24 cellular contexts compared by ENCODE assay signal in the genomic region with DNA sequence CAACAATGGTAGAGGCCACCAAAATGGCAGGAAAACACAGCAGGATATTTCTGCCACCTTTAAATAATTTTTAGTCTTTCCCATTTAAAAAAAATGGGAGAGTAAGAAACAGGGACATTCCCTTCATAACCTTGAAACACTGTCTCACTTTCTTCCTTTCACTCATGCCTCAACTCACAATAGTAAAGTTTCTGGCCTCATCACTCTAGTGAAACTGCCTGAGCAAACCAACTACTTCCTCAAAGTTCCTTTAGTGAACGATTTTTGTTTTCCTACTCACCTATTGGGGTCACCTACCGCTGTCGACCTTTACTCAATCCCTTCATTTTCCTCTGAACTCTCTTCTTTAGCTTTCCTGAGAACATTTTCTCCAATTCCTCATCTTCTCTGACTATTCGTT. TPM values are rescaled to one million over a fixed set of nuclear protein-coding genes. Genes with fewer than 3 reads are reported as not detected.
A peak's percentile ranks its signal among the peaks of the same experiment; 100 is the strongest.
DNase-seq lines count a peak whose midpoint lies in the region; ATAC-seq and TF ChIP-seq lines count a peak whose summit lies in the region.
"Had no signal": no experiment of that assay in that cellular context is flagged by ENCODE, and none has a peak within 500 bp of the region (broad histone marks: within the 10 kb centered on the region; RNA-seq: fewer than 3 reads in every experiment).

No MANE protein-coding gene starts in this region.

- H3K27ac Mint-ChIP-seq in activated CD4-positive, alpha-beta T cell treated with anti-CD3 and anti-CD28 coated beads, Interleukin-2, amount 10 ng/mL, durations not matched to agents 24 days and 14 days: peak overlapping the region; percentile 87
- no peak overlapping the region for H3K27ac Mint-ChIP-seq in activated CD4-positive, alpha-beta T cell treated with anti-CD3 and anti-CD28 coated beads for 36 hours
- peak overlapping the region; percentile 81 for H3K27ac Mint-ChIP-seq in activated naive CD8-positive, alpha-beta T cell treated with anti-CD3 and anti-CD28 coated beads, Interleukin-2, amount 50 U/mL, for 24 hours
- H3K27ac Mint-ChIP-seq: CD4-positive, alpha-beta memory T cell; H9 had no signal

- peak overlapping the region; percentile 79; the same call in 1 of the 2 replicates for H3K9ac ChIP-seq in PC-3 (ENCODE audit: low read length)
- H3K9ac ChIP-seq: BLaER1 treated with 17β-estradiol and CSF1 and Interleukin-3, amounts not matched to agents 10 nM and 100 nM; GM23248 had no signal

- H3K27ac ChIP-seq in PC-3 (ENCODE audit: low read length): peak overlapping the region; percentile 98
- H3K27ac ChIP-seq: BLaER1 treated with 17β-estradiol and CSF1 and Interleukin-3, amounts not matched to agents 10 nM and 100 nM; GM23248; Peyer's patch had no signal

- peaks cover 38% of the 10 kb centered on the region for H3K4me1 ChIP-seq in PC-3 (ENCODE audit: insufficient read depth, low read length)
- H3K4me1 ChIP-seq: Caco-2, Peyer's patch had no signal

- no peak overlapping the region for H3K4me2 ChIP-seq in PC-3 (ENCODE audit: low read length)
- H3K4me2 ChIP-seq: BLaER1 treated with 17β-estradiol and CSF1 and Interleukin-3, amounts not matched to agents 10 nM and 100 nM had no signal

- no TSS peak for BruUV-seq in PC-3 (replicated peaks; lab: Mats Ljungman, UMichigan)

- H3K9me3 Mint-ChIP-seq in activated CD4-positive, alpha-beta T cell treated with anti-CD3 and anti-CD28 coated beads, Interleukin-2, amount 10 ng/mL, durations not matched to agents 24 days and 14 days: peaks cover 39% of the 10 kb centered on the region
- H3K9me3 Mint-ChIP-seq in activated CD4-positive, alpha-beta T cell treated with anti-CD3 and anti-CD28 coated beads for 36 hours (ENCODE audit: low read depth): no peaks in the 10 kb centered on the region
- peaks cover 15% of the 10 kb centered on the region for H3K9me3 Mint-ChIP-seq in activated naive CD8-positive, alpha-beta T cell treated with anti-CD3 and anti-CD28 coated beads, Interleukin-2, amount 50 U/mL, for 24 hours
- H3K9me3 Mint-ChIP-seq: CD4-positive, alpha-beta memory T cell; H9 had no signal

- H3K27me3 ChIP-seq in PC-3 (ENCODE audit: low read length): no peaks in the 10 kb centered on the region
- H3K27me3 ChIP-seq: BLaER1 treated with 17β-estradiol and CSF1 and Interleukin-3, amounts not matched to agents 10 nM and 100 nM; Peyer's patch had no signal

- intact Hi-C loops in activated CD4-positive, alpha-beta T cell treated with anti-CD3 and anti-CD28 coated beads, Interleukin-2, amount 10 ng/mL, durations not matched to agents 24 days and 14 days (cut with micrococcal nuclease): loop anchor here (1.0 kb wide), 1 partner anchor 10 kb away; no protein-coding TSS in a partner anchor
- intact Hi-C loops in activated CD4-positive, alpha-beta T cell treated with anti-CD3 and anti-CD28 coated beads for 36 hours (cut with DNase I, micrococcal nuclease): no loop called here
- intact Hi-C loops in PC-3 (cut with micrococcal nuclease): no loop called here

- H2AFZ ChIP-seq in PC-3 (ENCODE audit: low read length): no peak overlapping the region
- H2AFZ ChIP-seq: GM23248 had no signal

- H3K79me2 ChIP-seq in PC-3 (ENCODE audit: low read length): no peaks in the 10 kb centered on the region

- H3K4me1 Mint-ChIP-seq in activated CD4-positive, alpha-beta T cell treated with anti-CD3 and anti-CD28 coated beads, Interleukin-2, amount 10 ng/mL, durations not matched to agents 24 days and 14 days: peaks cover 61% of the 10 kb centered on the region
- peaks cover 48% of the 10 kb centered on the region for H3K4me1 Mint-ChIP-seq in activated CD4-positive, alpha-beta T cell treated with anti-CD3 and anti-CD28 coated beads for 36 hours
- H3K4me1 Mint-ChIP-seq in activated naive CD8-positive, alpha-beta T cell treated with anti-CD3 and anti-CD28 coated beads, Interleukin-2, amount 50 U/mL, for 24 hours: peaks cover 59% of the 10 kb centered on the region
- H3K4me1 Mint-ChIP-seq: H9 had no signal

- H3K9me3 ChIP-seq in PC-3 (ENCODE audit: low read length): no peaks in the 10 kb centered on the region
- H3K9me3 ChIP-seq: BLaER1 treated with 17β-estradiol and CSF1 and Interleukin-3, amounts not matched to agents 10 nM and 100 nM; Caco-2; Peyer's patch had no signal

- DNase-seq in activated CD4-positive, alpha-beta T cell treated with anti-CD3 and anti-CD28 coated beads, Interleukin-2, amount 10 ng/mL, durations not matched to agents 24 days and 14 days: no peak
- no peak for DNase-seq in activated CD4-positive, alpha-beta T cell treated with anti-CD3 and anti-CD28 coated beads for 36 hours
- DNase-seq in PC-3 (no peak), NCI-H187 treated with DMSO at 0.1 percent for 48 hours (lab: John Stamatoyannopoulos, UW) (no peak)
- no peak for DNase-seq in activated naive CD8-positive, alpha-beta T cell treated with anti-CD3 and anti-CD28 coated beads, Interleukin-2, amount 50 U/mL, for 24 hours
- DNase-seq: 8988T; Caco-2; CD4-positive, alpha-beta memory T cell; DMS 273 treated with DMSO at 0.1 percent for 48 hours; DMS79 treated with DMSO at 0.1 percent for 48 hours; GM23248; H9; NCI-H1105; NCI-H146; NCI-H2029 treated with DMSO at 0.1 percent for 48 hours; NCI-H226; NCI-H510A treated with DMSO at 0.1 percent for 48 hours; NCI-H748 treated with DMSO at 0.1 percent for 48 hours; Peyer's patch had no signal

- peaks cover 23% of the 10 kb centered on the region for H3K36me3 Mint-ChIP-seq in activated CD4-positive, alpha-beta T cell treated with anti-CD3 and anti-CD28 coated beads, Interleukin-2, amount 10 ng/mL, durations not matched to agents 24 days and 14 days (ENCODE audit: low read depth)
- peaks cover 2% of the 10 kb centered on the region for H3K36me3 Mint-ChIP-seq in activated CD4-positive, alpha-beta T cell treated with anti-CD3 and anti-CD28 coated beads for 36 hours (ENCODE audit: low read depth)
- H3K36me3 Mint-ChIP-seq in activated naive CD8-positive, alpha-beta T cell treated with anti-CD3 and anti-CD28 coated beads, Interleukin-2, amount 50 U/mL, for 24 hours (ENCODE audit: low read depth): peaks cover 18% of the 10 kb centered on the region
- H3K36me3 Mint-ChIP-seq: CD4-positive, alpha-beta memory T cell had no signal

- peaks cover 2% of the 10 kb centered on the region for H3K27me3 Mint-ChIP-seq in activated CD4-positive, alpha-beta T cell treated with anti-CD3 and anti-CD28 coated beads, Interleukin-2, amount 10 ng/mL, durations not matched to agents 24 days and 14 days
- peaks cover 18% of the 10 kb centered on the region for H3K27me3 Mint-ChIP-seq in activated CD4-positive, alpha-beta T cell treated with anti-CD3 and anti-CD28 coated beads for 36 hours
- H3K27me3 Mint-ChIP-seq in activated naive CD8-positive, alpha-beta T cell treated with anti-CD3 and anti-CD28 coated beads, Interleukin-2, amount 50 U/mL, for 24 hours: peaks cover 22% of the 10 kb centered on the region

- no peak for TF ChIP-seq CTCF in PC-3 (conservative IDR thresholded peaks at IDR 0.05; ENCODE audit: low read depth, low read length)

- peak overlapping the region; percentile 50 for H3K4me3 Mint-ChIP-seq in activated CD4-positive, alpha-beta T cell treated with anti-CD3 and anti-CD28 coated beads, Interleukin-2, amount 10 ng/mL, durations not matched to agents 24 days and 14 days
- no peak overlapping the region for H3K4me3 Mint-ChIP-seq in activated CD4-positive, alpha-beta T cell treated with anti-CD3 and anti-CD28 coated beads for 36 hours
- H3K4me3 Mint-ChIP-seq in activated naive CD8-positive, alpha-beta T cell treated with anti-CD3 and anti-CD28 coated beads, Interleukin-2, amount 50 U/mL, for 24 hours: peak overlapping the region; percentile 31
- H3K4me3 Mint-ChIP-seq: CD4-positive, alpha-beta memory T cell; H9 had no signal

- H4K20me1 ChIP-seq in PC-3 (ENCODE audit: low read length): no peaks in the 10 kb centered on the region
- H4K20me1 ChIP-seq: BLaER1 treated with 17β-estradiol and CSF1 and Interleukin-3, amounts not matched to agents 10 nM and 100 nM had no signal

- ATAC-seq in activated CD4-positive, alpha-beta T cell treated with anti-CD3 and anti-CD28 coated beads for 36 hours: no peak
- ATAC-seq in GM18868 (IDR thresholded peaks at IDR 0.05; ENCODE audit: unreplicated experiment) (peak; percentile 41), PC-3 (no peak), HG03135 (IDR thresholded peaks at IDR 0.05; ENCODE audit: unreplicated experiment) (no peak), HG02981 (IDR thresholded peaks at IDR 0.05; ENCODE audit: unreplicated experiment) (no peak)
- no peak for ATAC-seq in activated naive CD8-positive, alpha-beta T cell treated with anti-CD3 and anti-CD28 coated beads, Interleukin-2, amount 50 U/mL, for 24 hours
- ATAC-seq: K562 had no signal

- CTCF ChIA-PET in activated CD4-positive, alpha-beta T cell treated with anti-CD3 and anti-CD28 coated beads for 36 hours (lab: Charles Lee): no interaction called here
- CTCF ChIA-PET in PC-3 (lab: Charles Lee): no interaction called here

- no peaks in the 10 kb centered on the region for H3K9me2 ChIP-seq in PC-3 (replicated peaks; ENCODE audit: low read length)

- POLR2A ChIA-PET in activated CD4-positive, alpha-beta T cell treated with anti-CD3 and anti-CD28 coated beads for 36 hours (lab: Charles Lee): no interaction called here
- POLR2A ChIA-PET in PC-3 (lab: Charles Lee; ENCODE audit: unreplicated experiment): no interaction called here

- no peaks in the 10 kb centered on the region for H3F3A ChIP-seq in PC-3 (ENCODE audit: low read length, unreplicated experiment)

- no peaks in the 10 kb centered on the region for H3K36me3 ChIP-seq in PC-3 (ENCODE audit: low read depth, low read length)
- H3K36me3 ChIP-seq: BLaER1 treated with 17β-estradiol and CSF1 and Interleukin-3, amounts not matched to agents 10 nM and 100 nM; Peyer's patch had no signal

- H3K4me3 ChIP-seq in PC-3 (ENCODE audit: low read length): no peak overlapping the region
- H3K4me3 ChIP-seq: BLaER1 treated with 17β-estradiol and CSF1 and Interleukin-3, amounts not matched to agents 10 nM and 100 nM; GM23248; K562; Peyer's patch had no signal

RNA-seq across cellular contexts. Expression of a gene that starts 33.0 kb away (rescaled TPM):
- total RNA-seq in activated CD4-positive, alpha-beta T cell treated with anti-CD3 and anti-CD28 coated beads, Interleukin-2, amount 10 ng/mL, durations not matched to agents 24 days and 14 days: 20.4 and 21.2 TPM in 2 replicates
- 1 to 10 TPM; 1.4 TPM for total RNA-seq in activated CD4-positive, alpha-beta T cell treated with anti-CD3 and anti-CD28 coated beads for 36 hours
- total RNA-seq in PC-3 (2014; rRNA removed): 2.4 and 4.3 TPM in 2 replicates
- total RNA-seq: Caco-2 had no signal

RNA-seq across cellular contexts. Expression of a gene that starts 52.8 kb away (rescaled TPM):
- 192 and 209 TPM in 2 replicates for total RNA-seq in activated CD4-positive, alpha-beta T cell treated with anti-CD3 and anti-CD28 coated beads, Interleukin-2, amount 10 ng/mL, durations not matched to agents 24 days and 14 days
- total RNA-seq in activated CD4-positive, alpha-beta T cell treated with anti-CD3 and anti-CD28 coated beads for 36 hours: 10 to 100 TPM; 73.6 to 82.5 TPM
- 98.7 and 115 TPM in 2 replicates for total RNA-seq in PC-3 (2014; rRNA removed)
